ENCODE assay signal across 8 cellular contexts in genomic region chr6:2245103-2245953, GRCh38. TPM values are rescaled to one million over a fixed set of nuclear protein-coding genes. Genes with fewer than 3 reads are reported as not detected.
A peak's percentile ranks its signal among the peaks of the same experiment; 100 is the strongest.
DNase-seq lines count a peak whose midpoint lies in the region; ATAC-seq and TF ChIP-seq lines count a peak whose summit lies in the region.

Gene GMDS (minus strand): TSS chr6:2245605.

- H3K4me1 Mint-ChIP-seq in activated T-helper 2 cell treated with anti-CD3 and anti-CD28 coated beads, Interferon-gamma antibody, Interleukin-2, Interleukin-4, amounts not matched to agents 10 μg/mL and 5 μg/mL and 100 μg/mL, durations not matched to agents 14 hours and 24 hours and 36 hours (ENCODE audit: low read depth): peaks cover 64% of the 10 kb centered on the region
- H3K4me1 Mint-ChIP-seq in natural killer cell treated with Interleukin-12 subunit alpha and Interleukin-12 subunit beta and Interleukin-15 and Interleukin-18, amount 100 ng/mL, for 72 hours (ENCODE audit: low read depth in 2 of 2): peaks cover 32 to 40% of the 10 kb centered on the region in 2 donors

- H2AFZ ChIP-seq in DND-41 (ENCODE audit: low read depth, low read length): peak within 1 kb of the TSS; percentile 98

- peak within 1 kb of the TSS; percentile 99 for H3K4me2 ChIP-seq in DND-41 (ENCODE audit: insufficient read depth, low read length)

- peaks cover 9% of the 10 kb centered on the region for H3K36me3 ChIP-seq in DND-41 (ENCODE audit: insufficient read depth, low read length)

- DNase-seq in DND-41 (peak; percentile 85), KG1 (lab: John Stamatoyannopoulos, UW) (peak; percentile 72), RWPE1 (ENCODE audit: low spot score) (peak; percentile 89), fibroblast of peridontal ligament (ENCODE audit: extremely low read depth) (peak; percentile 82)
- DNase-seq in activated T-helper 2 cell treated with anti-CD3 and anti-CD28 coated beads, Interferon-gamma antibody, Interleukin-2, Interleukin-4, amounts not matched to agents 10 μg/mL and 5 μg/mL and 100 μg/mL, durations not matched to agents 14 hours and 24 hours and 36 hours (ENCODE audit: low spot score): peak; percentile 79
- peak; percentile 91 for DNase-seq in natural killer cell treated with Interleukin-12 subunit alpha and Interleukin-12 subunit beta and Interleukin-15 and Interleukin-18, amount 100 ng/mL, for 72 hours (ENCODE audit: low spot score)
- peak; percentile 74 for DNase-seq in stimulated activated naive CD4-positive, alpha-beta T cell treated with Interleukin-2 at 50 U/mL for 16 hours (lab: John Stamatoyannopoulos, UW)

- H3K79me2 ChIP-seq in DND-41 (ENCODE audit: insufficient read depth, low read length): peaks cover 44% of the 10 kb centered on the region

- H3K4me3 Mint-ChIP-seq in activated T-helper 2 cell treated with anti-CD3 and anti-CD28 coated beads, Interferon-gamma antibody, Interleukin-2, Interleukin-4, amounts not matched to agents 10 μg/mL and 5 μg/mL and 100 μg/mL, durations not matched to agents 14 hours and 24 hours and 36 hours (ENCODE audit: low read depth): peak within 1 kb of the TSS; percentile 90
- H3K4me3 Mint-ChIP-seq in natural killer cell treated with Interleukin-12 subunit alpha and Interleukin-12 subunit beta and Interleukin-15 and Interleukin-18, amount 100 ng/mL, for 72 hours: peak within 1 kb of the TSS; percentile 94

- H3K9me3 ChIP-seq in DND-41 (ENCODE audit: insufficient read depth, low read length, severe bottlenecking): no peaks in the 10 kb centered on the region

- intact Hi-C loops in activated T-helper 2 cell treated with anti-CD3 and anti-CD28 coated beads, Interferon-gamma antibody, Interleukin-2, Interleukin-4, amounts not matched to agents 10 μg/mL and 5 μg/mL and 100 μg/mL, durations not matched to agents 14 hours and 24 hours and 36 hours (cut with micrococcal nuclease): loop anchor here (2.0 to 10.0 kb wide), 3 partner anchors 135 to 519 kb away; partner anchors contain the start of gene WRNIP1

- no peak for TF ChIP-seq CTCF in DND-41 (IDR thresholded peaks at IDR 0.05; ENCODE audit: borderline replicate concordance, extremely low read depth, low read length, poor library complexity, severe bottlenecking)
- no peak for TF ChIP-seq CTCF in RWPE1 (conservative IDR thresholded peaks at IDR 0.05; ENCODE audit: low read depth)

- H3K4me1 ChIP-seq in DND-41 (ENCODE audit: insufficient read depth, low read length): peaks cover 45% of the 10 kb centered on the region

- no peaks in the 10 kb centered on the region for H3K27me3 Mint-ChIP-seq in activated T-helper 2 cell treated with anti-CD3 and anti-CD28 coated beads, Interferon-gamma antibody, Interleukin-2, Interleukin-4, amounts not matched to agents 10 μg/mL and 5 μg/mL and 100 μg/mL, durations not matched to agents 14 hours and 24 hours and 36 hours (ENCODE audit: low read depth)
- H3K27me3 Mint-ChIP-seq in natural killer cell treated with Interleukin-12 subunit alpha and Interleukin-12 subunit beta and Interleukin-15 and Interleukin-18, amount 100 ng/mL, for 72 hours: no peaks in the 10 kb centered on the region

- H3K36me3 Mint-ChIP-seq in activated T-helper 2 cell treated with anti-CD3 and anti-CD28 coated beads, Interferon-gamma antibody, Interleukin-2, Interleukin-4, amounts not matched to agents 10 μg/mL and 5 μg/mL and 100 μg/mL, durations not matched to agents 14 hours and 24 hours and 36 hours (ENCODE audit: low read depth): peaks cover 7% of the 10 kb centered on the region
- H3K36me3 Mint-ChIP-seq in natural killer cell treated with Interleukin-12 subunit alpha and Interleukin-12 subunit beta and Interleukin-15 and Interleukin-18, amount 100 ng/mL, for 72 hours: no peaks in the 10 kb centered on the region

- peak within 1 kb of the TSS; percentile 97 for H3K9ac ChIP-seq in DND-41 (ENCODE audit: low read depth, low read length)

- H3K27ac Mint-ChIP-seq in activated T-helper 2 cell treated with anti-CD3 and anti-CD28 coated beads, Interferon-gamma antibody, Interleukin-2, Interleukin-4, amounts not matched to agents 10 μg/mL and 5 μg/mL and 100 μg/mL, durations not matched to agents 14 hours and 24 hours and 36 hours: peak within 1 kb of the TSS; percentile 94
- peak within 1 kb of the TSS; percentile 89 to 94 for H3K27ac Mint-ChIP-seq in natural killer cell treated with Interleukin-12 subunit alpha and Interleukin-12 subunit beta and Interleukin-15 and Interleukin-18, amount 100 ng/mL, for 72 hours

- peaks cover 3% of the 10 kb centered on the region; the same call in 1 of the 2 replicates for H4K20me1 ChIP-seq in DND-41 (ENCODE audit: insufficient read depth, low read length)

- CTCF ChIA-PET in RWPE1 (lab: Yijun Ruan, JAX): interaction anchor here (0.7 to 0.8 kb wide), 2 partner anchors 126 to 668 kb away, joined by 4 read pairs; no protein-coding TSS in a partner anchor

- ATAC-seq in DND-41 (ENCODE audit: insufficient read depth, low read depth): peak; percentile 94
- ATAC-seq in GM21723 (IDR thresholded peaks at IDR 0.05; ENCODE audit: unreplicated experiment): peak; percentile 94
- ATAC-seq in natural killer cell treated with Interleukin-12 subunit alpha and Interleukin-12 subunit beta and Interleukin-15 and Interleukin-18, amount 100 ng/mL, for 72 hours: peak; percentile 99

- peak within 1 kb of the TSS; percentile 93 to 97 for H3K4me3 ChIP-seq in DND-41 (ENCODE audit: low read depth in 1 of 2, low read length in 2 of 2)

- POLR2A ChIA-PET in RWPE1 (lab: Yijun Ruan, JAX; ENCODE audit: low non-redundant PET): interaction anchor here (0.9 kb wide), 1 partner anchor 12 kb away, joined by 3 read pairs; no protein-coding TSS in a partner anchor

- H3K27ac ChIP-seq in DND-41 (ENCODE audit: low read length) (peak within 1 kb of the TSS; percentile 95), RWPE1 (peak within 1 kb of the TSS; percentile 86)

- H3K9me3 Mint-ChIP-seq in activated T-helper 2 cell treated with anti-CD3 and anti-CD28 coated beads, Interferon-gamma antibody, Interleukin-2, Interleukin-4, amounts not matched to agents 10 μg/mL and 5 μg/mL and 100 μg/mL, durations not matched to agents 14 hours and 24 hours and 36 hours: no peaks in the 10 kb centered on the region
- no peaks in the 10 kb centered on the region for H3K9me3 Mint-ChIP-seq in natural killer cell treated with Interleukin-12 subunit alpha and Interleukin-12 subunit beta and Interleukin-15 and Interleukin-18, amount 100 ng/mL, for 72 hours

- H3K27me3 ChIP-seq in DND-41 (ENCODE audit: insufficient read depth, low read length, poor library complexity): no peaks in the 10 kb centered on the region

RNA-seq across cellular contexts. Expression of gene GMDS, which starts in this region (rescaled TPM):
- total RNA-seq in activated T-helper 2 cell treated with anti-CD3 and anti-CD28 coated beads, Interferon-gamma antibody, Interleukin-2, Interleukin-4, amounts not matched to agents 10 μg/mL and 5 μg/mL and 100 μg/mL, durations not matched to agents 14 hours and 24 hours and 36 hours: 35.7 and 36.9 TPM in 2 replicates
- total RNA-seq in natural killer cell treated with Interleukin-12 subunit alpha and Interleukin-12 subunit beta and Interleukin-15 and Interleukin-18, amount 100 ng/mL, for 72 hours: 10 to 100 TPM; 23.7 to 39.4 TPM

Comparison
In these comparisons a context has a peak if more than half of its experiments do, and no peak if none do; other contexts are left out.
1. Peak in every context shown above with its lines: DNase-seq, ATAC-seq, H3K4me3 ChIP-seq and H3K27ac ChIP-seq.